ENCODE assay signal across 17 cellular contexts in genomic region chr3:146502887-146503458, GRCh38. TPM values are rescaled to one million over a fixed set of nuclear protein-coding genes. Genes with fewer than 3 reads are reported as not detected.
DNase-seq lines count a peak whose midpoint lies in the region; ATAC-seq, FAIRE-seq and TF ChIP-seq lines count a peak whose summit lies in the region.
"Had no signal": no experiment of that assay in that cellular context is flagged by ENCODE, and none has a peak within 500 bp of the region (broad histone marks: within the 10 kb centered on the region; RNA-seq: fewer than 3 reads in every experiment).

No MANE protein-coding gene starts in this region.

- TF ChIP-seq POLR2A in K562 (conservative IDR thresholded peaks at IDR 0.05) = no peak
- TF ChIP-seq POLR2A in transverse colon (IDR thresholded peaks at IDR 0.05) = no peak

- no peak overlapping the region for H3K4me2 ChIP-seq in K562 (ENCODE audit: insufficient read depth, low read length)

- POLR2A ChIA-PET in K562 (lab: Yijun Ruan, JAX) = no interaction called here
- POLR2A ChIA-PET in CD4-positive, alpha-beta memory T cell (lab: Charles Lee; ENCODE audit: partially characterized antibody) = no interaction called here

- peaks cover 0 to under 1% of the 10 kb centered on the region in 2 donors for H3K36me3 Mint-ChIP-seq in CD4-positive, alpha-beta memory T cell

- CTCF ChIA-PET in K562 (lab: Yijun Ruan, JAX; ENCODE audit: low intra/inter-chr PET ratio) = no interaction called here
- CTCF ChIA-PET in CD4-positive, alpha-beta memory T cell (lab: Charles Lee; ENCODE audit: partially characterized antibody) = no interaction called here

- intact Hi-C loops in K562 (cut with micrococcal nuclease) (loop anchor here (1.0 kb wide), 1 partner anchor 74 kb away; no protein-coding TSS in a partner anchor), transverse colon (cut with DNase I; ENCODE audit: low total_unique reads) (no loop called here)
- intact Hi-C loops in CD4-positive, alpha-beta memory T cell (cut with micrococcal nuclease) = no loop called here

- in situ Hi-C loops in K562 (cut with MboI) (no loop called here), transverse colon (cut with MboI; ENCODE audit: low pct_ligation_motif_present in 1 of 4, low pct_unique_long_range_greater_than_20kb in 1 of 4, low sequenced_read_pairs in 3 of 4) (no loop called here)

- H3K4me3 ChIP-seq in K562 (no peak overlapping the region), transverse colon (no peak overlapping the region)
- no peak overlapping the region for H3K4me3 ChIP-seq in CD4-positive, alpha-beta memory T cell (ENCODE audit: low read length in 2 of 2)
- H3K4me3 ChIP-seq: MG63, Peyer's patch had no signal

- no peaks in the 10 kb centered on the region for H3K9me1 ChIP-seq in K562 (ENCODE audit: control insufficient read depth, insufficient read depth, low read length)

- DNase-seq in DMS53 (lab: John Stamatoyannopoulos, UW) (peak; percentile 39), DMS53 treated with DMSO at 0.1 percent for 48 hours (lab: John Stamatoyannopoulos, UW; ENCODE audit: unreplicated experiment) (no peak), K562 (ENCODE audit: extremely low read depth in 1 of 4, low spot score in 3 of 4) (no peak), transverse colon (no peak), GM03348 (ENCODE audit: low spot score) (no peak), GM19238 (ENCODE audit: insufficient read length, low spot score) (no peak)
- DNase-seq in CD4-positive, alpha-beta memory T cell = no peak
- DNase-seq: activated CD4-positive, CD25-positive, alpha-beta regulatory T cell; activated CD8-positive, alpha-beta memory T cell treated with anti-CD3 and anti-CD28 coated beads, Interleukin-2, amount 50 U/mL, for 48 hours; NCI-H2029 treated with DMSO at 0.1 percent for 48 hours; Peyer's patch; SW 1271 had no signal

- 17% methylated on average over 1 of the region's 1 CpG for WGBS in K562 (ENCODE audit: insufficient coverage, low coverage, missing lambda C conversion rate)
- 38 to 55% methylated on average over 1 of the region's 1 CpG for WGBS in transverse colon (ENCODE audit: low coverage in 1 of 2), 2 donors

- no TSS peak for BruUV-seq in K562 (replicated peaks; lab: Mats Ljungman, UMichigan)

- H3K27ac ChIP-seq in K562 (ENCODE audit: extremely low read depth, low read depth, low read length) (no peak overlapping the region; the same call in 2 of the 3 replicates), transverse colon (peak overlapping the region; percentile 74 to 82 (median 80))
- no peak overlapping the region for H3K27ac ChIP-seq in CD4-positive, alpha-beta memory T cell (ENCODE audit: low read depth, low read length)
- H3K27ac ChIP-seq: 22Rv1, Peyer's patch had no signal

- no peak overlapping the region for H3K9ac ChIP-seq in K562 (ENCODE audit: insufficient read depth in 1 of 2, low read depth in 2 of 2, low read length in 2 of 2)

- no peak overlapping the region for H3K4me3 Mint-ChIP-seq in CD4-positive, alpha-beta memory T cell
- H3K4me3 Mint-ChIP-seq: central memory CD8-positive, alpha-beta T cell had no signal

- H3K4me1 ChIP-seq in K562 (replicated peaks in 1 of 2; ENCODE audit: control insufficient read depth in 2 of 2, insufficient read depth in 2 of 2, low read length in 2 of 2) (peaks cover 5 to 24% of the 10 kb centered on the region in 2 experiments; a peak in 4 of 5 replicates), transverse colon (peaks cover 3 to 67% (median 39%) of the 10 kb centered on the region in 4 donors)
- H3K4me1 ChIP-seq in CD4-positive, alpha-beta memory T cell (ENCODE audit: insufficient read depth, low read length) = peaks cover 7% of the 10 kb centered on the region
- H3K4me1 ChIP-seq: Peyer's patch had no signal

- no peaks in the 10 kb centered on the region for H3K27me3 ChIP-seq in K562 (ENCODE audit: control insufficient read depth in 2 of 2, insufficient read depth in 2 of 2, low read length in 2 of 2)
- no peaks in the 10 kb centered on the region for H3K27me3 ChIP-seq in transverse colon
- H3K27me3 ChIP-seq in CD4-positive, alpha-beta memory T cell (ENCODE audit: insufficient read depth, low read length) = no peaks in the 10 kb centered on the region
- H3K27me3 ChIP-seq: MG63, Peyer's patch had no signal

- FAIRE-seq in K562 (lab: Jason Lieb, UNC) = no peak
- peak; percentile 13 for FAIRE-seq in islet of Langerhans (lab: Jason Lieb, UNC)

- TF ChIP-seq RAD21 in K562 (CRISPR knock-in tag; conservative IDR thresholded peaks at IDR 0.05 in 1 of 2, IDR thresholded peaks at IDR 0.05 in 1 of 2) = no peak

- H3K27ac Mint-ChIP-seq in CD4-positive, alpha-beta memory T cell = no peak overlapping the region

- no peaks in the 10 kb centered on the region for H3K36me3 ChIP-seq in K562 (ENCODE audit: control insufficient read depth, insufficient read depth, low read length)
- no peaks in the 10 kb centered on the region for H3K36me3 ChIP-seq in transverse colon
- no peaks in the 10 kb centered on the region for H3K36me3 ChIP-seq in CD4-positive, alpha-beta memory T cell (ENCODE audit: insufficient read depth, low read length)
- H3K36me3 ChIP-seq: MG63, Peyer's patch had no signal

- no peaks in the 10 kb centered on the region for H4K20me1 ChIP-seq in K562 (replicated peaks; ENCODE audit: control insufficient read depth, insufficient read depth, low read length)

- TF ChIP-seq EP300 in K562 (IDR thresholded peaks at IDR 0.05; ENCODE audit: low read length) (no peak), transverse colon (IDR thresholded peaks at IDR 0.05; ENCODE audit: low read depth) (no peak)

- H3K9me3 ChIP-seq in K562 (replicated peaks; ENCODE audit: control insufficient read depth, insufficient read depth, low read depth, low read length) (peaks cover 4% of the 10 kb centered on the region), transverse colon (no peaks in the 10 kb centered on the region)
- no peaks in the 10 kb centered on the region for H3K9me3 ChIP-seq in CD4-positive, alpha-beta memory T cell (ENCODE audit: control insufficient read depth in 1 of 2, low read length in 2 of 2)
- H3K9me3 ChIP-seq: MG63, Peyer's patch had no signal

- no peaks in the 10 kb centered on the region for H3K79me2 ChIP-seq in K562 (ENCODE audit: control insufficient read depth, insufficient read depth, low read length)

- no peak for ATAC-seq in K562

- H3K27me3 Mint-ChIP-seq in CD4-positive, alpha-beta memory T cell = no peaks in the 10 kb centered on the region
- H3K27me3 Mint-ChIP-seq: central memory CD8-positive, alpha-beta T cell had no signal

- H2AFZ ChIP-seq in K562 (ENCODE audit: low read depth, low read length) = no peak overlapping the region; the same call in 1 of the 2 replicates

- peaks cover 4 to 9% (median 6%) of the 10 kb centered on the region in 4 donors for H3K4me1 Mint-ChIP-seq in CD4-positive, alpha-beta memory T cell

- TF ChIP-seq CTCF in K562 (IDR thresholded peaks at IDR 0.05 in 2 of 3, conservative IDR thresholded peaks at IDR 0.05 in 1 of 3; ENCODE audit: insufficient read depth in 2 of 3, low read depth in 1 of 3, low read length in 3 of 3) (no peak), transverse colon (IDR thresholded peaks at IDR 0.05) (no peak)

- H3K9me3 Mint-ChIP-seq in CD4-positive, alpha-beta memory T cell = peaks cover 0 to 1% (median 0%) of the 10 kb centered on the region in 8 donors
- H3K9me3 Mint-ChIP-seq: central memory CD8-positive, alpha-beta T cell had no signal

RNA-seq across cellular contexts. Expression of gene PLSCR2, which starts 33.6 kb away (rescaled TPM):
- total RNA-seq in K562 (2011; cell fraction: chromatin; rRNA removed; ENCODE audit: low replicate concordance) = not detected in 2 replicates
- 1.2 TPM in 1 of 2 replicates, not detected in the other for total RNA-seq in K562 (2011; cell fraction: nucleolus; rRNA removed)
- total RNA-seq in K562 (2011; cell fraction: nucleoplasm; rRNA removed) = not detected in 2 replicates
- total RNA-seq in K562 (2014; rRNA removed) (not detected in 2 replicates), K562 (2014; rRNA removed; fragmentation: Illumina TruSeq; extraction: Trizol) (0.25 and 0.26 TPM in 2 replicates), K562 (2015; rRNA removed; fragmentation: Illumina TruSeq; extraction: Trizol) (0.25 and 0.30 TPM in 2 replicates), K562 (2021) (0.18 and 0.40 TPM in 2 replicates), transverse colon (1 to 10 TPM in 2 of 4 donors, not detected in 2; 1.3 to 2.9 TPM)
- polyA plus RNA-seq in K562 (2011; rRNA removed) (not detected in 2 replicates), K562 (2014; fragmentation: Illumina TruSeq; extraction: Trizol) (not detected in 2 replicates), K562 (2014; fragmentation: Nextera tagmentation; extraction: Ambion mirVana) (under 1 TPM; 0.07 to 0.49 TPM), K562 (2014; rRNA removed) (not detected in 2 replicates)
- 0.06 TPM in 1 of 2 replicates, not detected in the other for polyA plus RNA-seq in K562 (2011; cell fraction: cytosol; rRNA removed)
- 0.31 TPM in 1 of 2 replicates, not detected in the other for polyA plus RNA-seq in K562 (2011; cell fraction: nucleus; rRNA removed)
- 0.22 TPM in 1 of 2 replicates, not detected in the other for polyA plus RNA-seq in K562 (2012)
- not detected in 2 replicates for polyA minus RNA-seq in K562 (2011; rRNA and poly(A)+ RNA removed)
- not detected in 2 replicates for polyA minus RNA-seq in K562 (2011; cell fraction: cytosol; rRNA and poly(A)+ RNA removed)
- not detected in 2 replicates for polyA minus RNA-seq in K562 (2011; cell fraction: nucleus; rRNA and poly(A)+ RNA removed)
- total RNA-seq in CD4-positive, alpha-beta memory T cell = under 1 TPM; 0.72 to 0.76 TPM
- polyA plus RNA-seq in CD4-positive, alpha-beta memory T cell = under 1 TPM in 1 of 2 donors, not detected in 1; 0.20 TPM
- total RNA-seq: activated naive CD4-positive, alpha-beta T cell treated with anti-CD3 and anti-CD28 coated beads, Interleukin-2, amount 50 U/mL, for 72 hours; Peyer's patch had no signal

RNA-seq across cellular contexts. Expression of gene PLSCR1, which starts 41.4 kb away (rescaled TPM):
- 27.2 and 83.9 TPM in 2 replicates for total RNA-seq in K562 (2011; cell fraction: chromatin; rRNA removed; ENCODE audit: low replicate concordance)
- 20.2 and 23.2 TPM in 2 replicates for total RNA-seq in K562 (2011; cell fraction: nucleolus; rRNA removed)
- 47.4 and 70.8 TPM in 2 replicates for total RNA-seq in K562 (2011; cell fraction: nucleoplasm; rRNA removed)
- total RNA-seq in K562 (2014; rRNA removed) (51.1 and 53.9 TPM in 2 replicates), K562 (2014; rRNA removed; fragmentation: Illumina TruSeq; extraction: Trizol) (69.1 and 71.1 TPM in 2 replicates), K562 (2015; rRNA removed; fragmentation: Illumina TruSeq; extraction: Trizol) (66.6 and 75.4 TPM in 2 replicates), K562 (2021) (63.8 and 66.2 TPM in 2 replicates), transverse colon (100 to 1,000 TPM; 101 to 333 (median 214) TPM)
- polyA plus RNA-seq in K562 (2011; rRNA removed) (33.5 and 40.6 TPM in 2 replicates), K562 (2014; fragmentation: Illumina TruSeq; extraction: Trizol) (60.9 and 75.5 TPM in 2 replicates), K562 (2014; fragmentation: Nextera tagmentation; extraction: Ambion mirVana) (100 to 1,000 TPM; 115 to 122 TPM), K562 (2014; rRNA removed) (65.0 and 68.3 TPM in 2 replicates)
- 33.1 and 40.0 TPM in 2 replicates for polyA plus RNA-seq in K562 (2011; cell fraction: cytosol; rRNA removed)
- 34.5 and 40.6 TPM in 2 replicates for polyA plus RNA-seq in K562 (2011; cell fraction: nucleus; rRNA removed)
- 49.9 and 96.5 TPM in 2 replicates for polyA plus RNA-seq in K562 (2012)
- 38.6 and 47.3 TPM in 2 replicates for polyA minus RNA-seq in K562 (2011; rRNA and poly(A)+ RNA removed)
- polyA minus RNA-seq in K562 (2011; cell fraction: cytosol; rRNA and poly(A)+ RNA removed) = 15.8 and 24.2 TPM in 2 replicates
- polyA minus RNA-seq in K562 (2011; cell fraction: nucleus; rRNA and poly(A)+ RNA removed) = 58.2 and 86.4 TPM in 2 replicates
- total RNA-seq in CD4-positive, alpha-beta memory T cell = 10 to 100 TPM; 24.9 to 25.0 TPM
- polyA plus RNA-seq in CD4-positive, alpha-beta memory T cell = 10 to 100 TPM; 24.9 to 34.2 TPM

Comparison
In these comparisons a context has a peak if more than half of its experiments do, and no peak if none do; other contexts are left out.
1. H3K27ac ChIP-seq: peak in transverse colon (4 of 4); none in K562 (single experiment) and CD4-positive, alpha-beta memory T cell (single experiment).